In the genomic region with DNA sequence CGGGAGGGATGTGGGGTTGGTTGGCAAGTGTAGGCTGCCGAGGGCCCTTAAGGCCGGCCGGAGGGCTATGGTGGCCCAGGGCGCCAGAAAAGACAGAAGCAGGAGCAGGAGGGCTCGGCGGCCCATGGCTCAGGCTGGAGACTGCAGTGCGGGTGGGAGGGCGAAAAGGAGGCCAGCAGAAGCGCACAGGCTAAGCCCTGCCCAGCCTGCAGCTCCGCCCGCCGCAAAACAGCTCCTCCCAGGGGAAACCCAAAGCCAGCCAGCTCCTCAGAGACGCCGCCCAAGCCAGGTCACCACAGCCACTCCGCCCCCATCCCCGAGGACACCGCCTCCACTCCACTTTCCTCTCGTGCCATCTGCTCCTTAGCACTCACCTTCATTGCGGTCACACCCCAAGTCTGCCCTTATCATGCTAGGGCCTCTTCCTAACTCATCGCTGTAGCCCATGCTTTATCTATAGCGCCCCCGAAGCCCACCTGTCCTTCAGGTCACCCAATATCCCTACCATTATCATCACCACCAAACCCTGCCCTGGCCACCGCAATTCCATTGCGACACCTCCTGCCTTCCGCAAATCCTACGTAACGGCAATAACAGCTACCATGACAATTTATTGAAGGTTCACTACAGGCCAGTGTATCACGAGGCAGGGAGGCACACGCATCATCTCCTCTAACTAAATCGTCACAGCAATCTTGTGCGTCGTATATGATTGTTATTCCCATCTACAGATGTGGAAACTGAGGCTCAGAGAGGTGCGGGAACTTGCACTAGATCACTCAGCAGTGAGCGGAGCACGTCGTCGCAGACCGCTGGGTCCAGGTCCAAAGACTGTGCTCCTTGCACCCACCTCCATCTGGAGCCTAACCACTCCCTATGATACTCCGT, we compare ENCODE assay signal across 8 cellular contexts. TPM values are rescaled to one million over a fixed set of nuclear protein-coding genes. Genes with fewer than 3 reads are reported as not detected.
DNase-seq lines count a peak whose midpoint lies in the region; ATAC-seq and TF ChIP-seq lines count a peak whose summit lies in the region.

A gene (minus strand): TSS at position 154 of the 888 bp plus-strand sequence. CDS start 28 bp downstream, at position 126.

- H3K4me1 Mint-ChIP-seq in progenitor cell of endocrine pancreas (ENCODE audit: low read depth), result peaks cover 24% of the 10 kb centered on the region

- DNase-seq in NCI-H1436 treated with DMSO at 0.1 percent for 48 hours (lab: John Stamatoyannopoulos, UW) (peak; percentile 59), T-helper 1 cell (peak; percentile 90 to 93 (median 92)), amniotic epithelial cell (ENCODE audit: low read depth) (peak; percentile 80), left cardiac atrium (peak; percentile 95), progenitor cell of endocrine pancreas (ENCODE audit: low spot score, unreplicated experiment) (peak; percentile 81), ureter (ENCODE audit: low spot score) (peak; percentile 97)

- TF ChIP-seq CTCF in GM12875 (IDR thresholded peaks at IDR 0.05; ENCODE audit: borderline replicate concordance, insufficient read depth, low read depth, low read length), result 0 out of 2 replicates have a peak, but pooled peaks have one; percentile 11
- TF ChIP-seq CTCF in progenitor cell of endocrine pancreas (IDR thresholded peaks at IDR 0.05; ENCODE audit: unreplicated experiment), result no peak

- no peaks in the 10 kb centered on the region for H3K27me3 Mint-ChIP-seq in progenitor cell of endocrine pancreas

- peak within 1 kb of the TSS; percentile 71 for H3K4me3 ChIP-seq in GM12875 (ENCODE audit: low read depth, low read length)

- peak; percentile 87 for ATAC-seq in HG02798 (IDR thresholded peaks at IDR 0.05; ENCODE audit: poor library complexity, unreplicated experiment)
- ATAC-seq in left cardiac atrium, result peak; percentile 94 to 96

- H3K27ac Mint-ChIP-seq in progenitor cell of endocrine pancreas, result peak within 1 kb of the TSS; percentile 97

- intact Hi-C loops in left cardiac atrium (cut with DNase I), result loop anchor here (5.0 to 10.0 kb wide), 5 partner anchors 33 to 344 kb away; a partner anchor contains a TSS

- H3K36me3 Mint-ChIP-seq in progenitor cell of endocrine pancreas (ENCODE audit: insufficient read depth), result peaks cover 1% of the 10 kb centered on the region

- H3K4me3 Mint-ChIP-seq in progenitor cell of endocrine pancreas (ENCODE audit: low read depth), result peak within 1 kb of the TSS; percentile 97

- no peaks in the 10 kb centered on the region for H3K9me3 Mint-ChIP-seq in progenitor cell of endocrine pancreas (ENCODE audit: low read depth)

RNA-seq across cellular contexts. Expression of the gene that starts here (rescaled TPM):
- total RNA-seq in left cardiac atrium (10 to 100 TPM; 65.5 to 97.4 TPM), progenitor cell of endocrine pancreas (66.3 and 81.4 TPM in 2 replicates), ureter (92.6 TPM)

Comparison
In these comparisons a context has a peak if more than half of its experiments do, and no peak if none do; other contexts are left out.
1. Peak in every context shown above with its lines: DNase-seq, ATAC-seq and H3K4me3 ChIP-seq.